Comparison of ENCODE assay signal across 25 cellular contexts in genomic region chr4:138196153-138196552, GRCh38.
"Had no signal": no experiment of that assay in that cellular context is flagged by ENCODE, and none has a peak within 500 bp of the region (broad histone marks: within the 10 kb centered on the region; RNA-seq: fewer than 3 reads in every experiment).

No MANE protein-coding gene starts in this region.

- H3K9me3 ChIP-seq: ovary, prostate gland, spleen, transverse colon had no signal

- H3K9me3 Mint-ChIP-seq: activated CD4-positive, alpha-beta memory T cell treated with anti-CD3 and anti-CD28 coated beads, Interleukin-2, amount 10 ng/mL, durations not matched to agents 7 days and 5 days; activated CD4-positive, alpha-beta T cell treated with anti-CD3 and anti-CD28 coated beads, Interleukin-2, amount 10 ng/mL, durations not matched to agents 7 days and 5 days; activated naive CD4-positive, alpha-beta T cell treated with anti-CD3 and anti-CD28 coated beads, Interleukin-2, amount 10 ng/mL, durations not matched to agents 7 days and 5 days; activated T-cell treated with anti-CD3 and anti-CD28 coated beads, Interleukin-2, amount 50 U/mL, for 24 hours; mesothelial cell of epicardium; naive B cell; nephron progenitor cell had no signal

- H3K36me3 ChIP-seq: brain microvascular endothelial cell, ovary, prostate gland, spleen, transverse colon had no signal

- H3K36me3 Mint-ChIP-seq: activated naive CD4-positive, alpha-beta T cell treated with anti-CD3 and anti-CD28 coated beads, Interleukin-2, amount 10 ng/mL, durations not matched to agents 7 days and 5 days; mesothelial cell of epicardium; naive B cell had no signal

- H3K27me3 Mint-ChIP-seq: activated CD4-positive, alpha-beta memory T cell treated with anti-CD3 and anti-CD28 coated beads, Interleukin-2, amount 10 ng/mL, durations not matched to agents 7 days and 5 days; activated CD4-positive, alpha-beta T cell treated with anti-CD3 and anti-CD28 coated beads, Interleukin-2, amount 10 ng/mL, durations not matched to agents 7 days and 5 days; activated naive CD4-positive, alpha-beta T cell treated with anti-CD3 and anti-CD28 coated beads, Interleukin-2, amount 10 ng/mL, durations not matched to agents 7 days and 5 days; activated T-cell treated with anti-CD3 and anti-CD28 coated beads, Interleukin-2, amount 50 U/mL, for 24 hours; effector memory CD8-positive, alpha-beta T cell had no signal

- H3K4me1 Mint-ChIP-seq: activated CD4-positive, alpha-beta T cell treated with anti-CD3 and anti-CD28 coated beads, Interleukin-2, amount 10 ng/mL, durations not matched to agents 7 days and 5 days; activated naive CD4-positive, alpha-beta T cell treated with anti-CD3 and anti-CD28 coated beads, Interleukin-2, amount 10 ng/mL, durations not matched to agents 7 days and 5 days had no signal

- H3K27me3 ChIP-seq: brain microvascular endothelial cell, ovary, spleen, transverse colon had no signal

- DNase-seq: activated CD4-positive, alpha-beta memory T cell treated with anti-CD3 and anti-CD28 coated beads, Interleukin-2, amount 10 ng/mL, durations not matched to agents 7 days and 5 days; activated CD4-positive, alpha-beta T cell treated with anti-CD3 and anti-CD28 coated beads for 1 hour; activated CD4-positive, alpha-beta T cell treated with anti-CD3 and anti-CD28 coated beads, Interleukin-2, amount 10 ng/mL, durations not matched to agents 7 days and 5 days; activated CD8-positive, alpha-beta memory T cell treated with anti-CD3 and anti-CD28 coated beads, Interleukin-2, amount 50 U/mL, for 48 hours; activated gamma-delta T cell; activated naive CD4-positive, alpha-beta T cell treated with anti-CD3 and anti-CD28 coated beads, Interleukin-2, amount 10 ng/mL, durations not matched to agents 7 days and 5 days; activated T-cell treated with anti-CD3 and anti-CD28 coated beads, Interleukin-2, amount 50 U/mL, for 24 hours; amniotic stem cell; brain microvascular endothelial cell; effector memory CD8-positive, alpha-beta T cell; foreskin fibroblast; mammary epithelial cell; naive B cell; nephron progenitor cell; ovary; spleen; stimulated activated naive CD4-positive, alpha-beta T cell; T-helper 2 cell; transverse colon had no signal

- H3K4me1 ChIP-seq: prostate gland had no signal

- H3K27ac ChIP-seq: brain microvascular endothelial cell, ovary, prostate gland, spleen, transverse colon had no signal

- ATAC-seq: effector memory CD8-positive, alpha-beta T cell had no signal

- FAIRE-seq: astrocyte, colon, islet of Langerhans, urothelium cell line had no signal

- H3K27ac Mint-ChIP-seq: activated CD4-positive, alpha-beta memory T cell treated with anti-CD3 and anti-CD28 coated beads, Interleukin-2, amount 10 ng/mL, durations not matched to agents 7 days and 5 days; activated CD4-positive, alpha-beta T cell treated with anti-CD3 and anti-CD28 coated beads, Interleukin-2, amount 10 ng/mL, durations not matched to agents 7 days and 5 days; activated naive CD4-positive, alpha-beta T cell treated with anti-CD3 and anti-CD28 coated beads, Interleukin-2, amount 10 ng/mL, durations not matched to agents 7 days and 5 days; activated T-cell treated with anti-CD3 and anti-CD28 coated beads, Interleukin-2, amount 50 U/mL, for 24 hours; effector memory CD8-positive, alpha-beta T cell; mesothelial cell of epicardium; naive B cell; nephron progenitor cell had no signal

- H3K4me3 Mint-ChIP-seq: activated CD4-positive, alpha-beta memory T cell treated with anti-CD3 and anti-CD28 coated beads, Interleukin-2, amount 10 ng/mL, durations not matched to agents 7 days and 5 days; activated CD4-positive, alpha-beta T cell treated with anti-CD3 and anti-CD28 coated beads, Interleukin-2, amount 10 ng/mL, durations not matched to agents 7 days and 5 days; activated naive CD4-positive, alpha-beta T cell treated with anti-CD3 and anti-CD28 coated beads, Interleukin-2, amount 10 ng/mL, durations not matched to agents 7 days and 5 days; activated T-cell treated with anti-CD3 and anti-CD28 coated beads, Interleukin-2, amount 50 U/mL, for 24 hours; effector memory CD8-positive, alpha-beta T cell; mesothelial cell of epicardium; nephron progenitor cell had no signal

- H3K4me3 ChIP-seq: ovary, prostate gland, spleen, transverse colon had no signal
